In the genomic region with DNA sequence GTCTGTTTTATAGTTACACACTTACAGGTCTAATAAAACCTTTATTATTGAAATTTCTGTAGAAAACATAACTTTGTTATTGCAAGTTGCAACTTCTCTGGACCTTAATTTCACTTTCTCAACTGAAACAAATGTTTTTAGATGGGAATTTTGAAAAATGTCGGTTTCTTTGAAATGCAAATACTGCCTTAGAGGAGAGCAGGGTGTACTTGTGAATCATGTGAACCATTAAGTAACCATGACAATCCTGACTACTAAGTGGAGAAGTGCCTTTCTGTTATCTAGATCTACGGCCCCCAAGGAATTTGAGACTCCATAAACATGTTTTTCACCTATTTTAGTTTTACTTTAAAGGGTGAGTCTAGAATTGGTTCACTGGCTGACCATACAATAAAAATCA, we compare ENCODE assay signal across 22 cellular contexts. TPM values are rescaled to one million over a fixed set of nuclear protein-coding genes. Genes with fewer than 3 reads are reported as not detected.
A peak's percentile ranks its signal among the peaks of the same experiment; 100 is the strongest.
DNase-seq lines count a peak whose midpoint lies in the region; ATAC-seq, FAIRE-seq and TF ChIP-seq lines count a peak whose summit lies in the region.
"Had no signal": no experiment of that assay in that cellular context is flagged by ENCODE, and none has a peak within 500 bp of the region (broad histone marks: within the 10 kb centered on the region; RNA-seq: fewer than 3 reads in every experiment).

No MANE protein-coding gene starts in this region.

- H3K4me1 ChIP-seq in astrocyte (ENCODE audit: insufficient read depth, low read length) (no peaks in the 10 kb centered on the region), parathyroid adenoma (no peaks in the 10 kb centered on the region)
- H3K4me1 ChIP-seq: SJSA1 had no signal

- no peaks in the 10 kb centered on the region for H3K36me3 Mint-ChIP-seq in astrocyte (ENCODE audit: low read depth, unreplicated experiment)

- no peak overlapping the region for H3K4me2 ChIP-seq in astrocyte (ENCODE audit: low read length)
- peak overlapping the region; percentile 47 for H3K4me2 ChIP-seq in parathyroid adenoma (ENCODE audit: low read length)

- no peaks in the 10 kb centered on the region for H3K79me2 ChIP-seq in astrocyte (ENCODE audit: insufficient read depth, low read length)
- H3K79me2 ChIP-seq in parathyroid adenoma: no peaks in the 10 kb centered on the region

- H3K4me3 ChIP-seq in astrocyte (ENCODE audit: insufficient read depth, low read depth, low read length): no peak overlapping the region
- peak overlapping the region; percentile 31 for H3K4me3 ChIP-seq in parathyroid adenoma (ENCODE audit: low read depth, low read length)
- H3K4me3 ChIP-seq: SJSA1 had no signal

- H3K27me3 Mint-ChIP-seq in astrocyte (ENCODE audit: low read depth, unreplicated experiment): no peaks in the 10 kb centered on the region

- peak; percentile 30 for DNase-seq in DMS53 treated with DMSO at 0.1 percent for 48 hours (lab: John Stamatoyannopoulos, UW; ENCODE audit: unreplicated experiment)
- DNase-seq in astrocyte (ENCODE audit: low read depth): peak; percentile 14
- no peak for DNase-seq in GDM1 (lab: John Stamatoyannopoulos, UW)
- DNase-seq: MM.1S, NCI-H1048, NCI-H1436, NCI-H2029, NCI-H2171, NCI-H345, NCI-H524, NCI-H774, OCI-M1, T-helper 1 cell had no signal

- TF ChIP-seq CTCF in astrocyte (IDR thresholded peaks at IDR 0.05; ENCODE audit: insufficient read depth, low read depth, low read length) (no peak), parathyroid adenoma (IDR thresholded peaks at IDR 0.05) (no peak)

- H2AFZ ChIP-seq in astrocyte (ENCODE audit: low read depth, low read length): no peak overlapping the region
- peak overlapping the region; percentile 66 for H2AFZ ChIP-seq in parathyroid adenoma

- H3K27ac Mint-ChIP-seq in astrocyte (ENCODE audit: unreplicated experiment): no peak overlapping the region

- H3K9me3 Mint-ChIP-seq in astrocyte (ENCODE audit: unreplicated experiment): no peaks in the 10 kb centered on the region

- H3K27ac ChIP-seq in astrocyte (ENCODE audit: low read depth, low read length) (no peak overlapping the region), parathyroid adenoma (peak overlapping the region; percentile 79)
- H3K27ac ChIP-seq: C4-2B, SJSA1 had no signal

- H3K9me3 ChIP-seq in astrocyte (ENCODE audit: insufficient read depth, low read depth, low read length): no peaks in the 10 kb centered on the region
- H3K9me3 ChIP-seq in parathyroid adenoma (ENCODE audit: control insufficient read depth, low read length): no peaks in the 10 kb centered on the region
- H3K9me3 ChIP-seq: SJSA1 had no signal

- H3K36me3 ChIP-seq in astrocyte (ENCODE audit: insufficient read depth, low read length) (no peaks in the 10 kb centered on the region), parathyroid adenoma (ENCODE audit: control insufficient read depth, insufficient read depth, low read length) (no peaks in the 10 kb centered on the region)
- H3K36me3 ChIP-seq: SJSA1 had no signal

- no peaks in the 10 kb centered on the region for H4K20me1 ChIP-seq in astrocyte (ENCODE audit: insufficient read depth, low read length)

- H3K27me3 ChIP-seq in astrocyte (ENCODE audit: insufficient read depth, low read length) (no peaks in the 10 kb centered on the region), parathyroid adenoma (ENCODE audit: control insufficient read depth, insufficient read depth, low read length) (no peaks in the 10 kb centered on the region)
- H3K27me3 ChIP-seq: SJSA1 had no signal

- H3K4me1 Mint-ChIP-seq in astrocyte (ENCODE audit: low read depth, unreplicated experiment): no peaks in the 10 kb centered on the region

- ATAC-seq in HG03432 (IDR thresholded peaks at IDR 0.05; ENCODE audit: unreplicated experiment) (peak; percentile 47), HG02763 (IDR thresholded peaks at IDR 0.05; ENCODE audit: unreplicated experiment) (no peak), GM21423 (IDR thresholded peaks at IDR 0.05; ENCODE audit: unreplicated experiment) (no peak)
- ATAC-seq: Right ventricle myocardium inferior had no signal

- peak; percentile 32 for FAIRE-seq in astrocyte (lab: Jason Lieb, UNC)
- FAIRE-seq: D721Med, GM18507 had no signal

- H3K9ac ChIP-seq in astrocyte (ENCODE audit: low read length) (no peak overlapping the region), parathyroid adenoma (no peak overlapping the region)

- no peak overlapping the region for H3K4me3 Mint-ChIP-seq in astrocyte (ENCODE audit: unreplicated experiment)

RNA-seq across cellular contexts. Expression of gene ARMCX2, which starts 8.5 kb away (rescaled TPM):
- total RNA-seq in astrocyte: 96.5 and 112 TPM in 2 replicates

RNA-seq across cellular contexts. Expression of gene ARMCX3, which starts 45.2 kb away (rescaled TPM):
- total RNA-seq in astrocyte: 108 and 109 TPM in 2 replicates

RNA-seq across cellular contexts. Expression of gene ARMCX6, which starts 50.3 kb away (rescaled TPM):
- total RNA-seq in astrocyte: 68.0 and 71.2 TPM in 2 replicates
